Comparison of ENCODE assay signal across 18 cellular contexts in the genomic region with DNA sequence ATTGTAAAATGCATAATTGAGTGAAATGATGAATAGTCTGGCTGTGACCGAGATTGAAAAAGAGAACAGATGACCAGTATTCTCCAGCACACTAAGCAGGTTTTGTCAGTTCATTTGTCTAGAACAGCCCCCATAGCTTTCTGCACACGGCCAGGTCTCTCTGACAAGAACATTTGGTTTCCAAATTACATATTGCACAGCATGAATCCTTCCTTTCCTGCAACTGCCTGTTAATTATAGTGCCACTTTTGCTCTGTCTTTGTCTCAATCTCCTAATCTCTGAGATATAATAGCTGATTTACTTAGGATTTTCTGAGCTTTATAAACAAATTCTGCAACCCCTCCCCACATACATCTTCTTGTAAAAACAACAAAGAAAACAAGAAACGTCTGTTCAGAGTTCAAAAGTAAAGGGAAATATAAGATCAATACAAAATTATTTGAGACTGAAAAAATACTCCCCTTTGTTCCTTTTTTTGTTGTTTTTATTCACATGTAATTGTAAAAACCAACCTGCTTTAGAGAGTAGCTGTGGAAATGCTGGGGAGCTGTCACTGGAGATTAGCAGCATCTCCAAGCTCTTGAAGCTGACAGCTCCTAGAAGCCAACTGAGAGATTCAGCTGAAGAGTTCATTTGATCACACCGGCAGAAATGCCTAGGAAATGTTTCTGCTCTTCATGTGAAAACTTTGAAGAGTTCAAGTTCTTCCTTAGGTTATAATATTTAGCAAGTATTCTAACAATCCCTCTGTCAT.
"Had no signal": no experiment of that assay in that cellular context is flagged by ENCODE, and none has a peak within 500 bp of the region (broad histone marks: within the 10 kb centered on the region; RNA-seq: fewer than 3 reads in every experiment).

No MANE protein-coding gene starts in this region.

- H3K9me3 ChIP-seq: gastrocnemius medialis, thyroid gland had no signal

- H3K27me3 ChIP-seq: brain microvascular endothelial cell, gastrocnemius medialis, thyroid gland had no signal

- DNase-seq: activated CD4-positive, alpha-beta memory T cell treated with anti-CD3 and anti-CD28 coated beads for 36 hours; activated CD4-positive, alpha-beta T cell treated with anti-CD3 and anti-CD28 coated beads for 4 hours; activated naive CD4-positive, alpha-beta T cell; activated naive CD8-positive, alpha-beta T cell treated with anti-CD3 and anti-CD28 coated beads for 36 hours; activated T-cell treated with anti-CD3 and anti-CD28 coated beads for 4 hours; brain microvascular endothelial cell; central memory CD4-positive, alpha-beta T cell; cortex of kidney; gastrocnemius medialis; head of caudate nucleus; stimulated activated CD4-positive, alpha-beta T cell treated with anti-CD3 and anti-CD28 coated beads, Interleukin-1b, Interleukin-23, amount 100 ng/mL, for 48 hours; stimulated activated CD8-positive, alpha-beta memory T cell treated with anti-CD3 and anti-CD28 coated beads, Interleukin-4, amount 100 ng/mL, for 48 hours; stimulated activated naive CD4-positive, alpha-beta T cell treated with Interleukin-2 at 50 U/mL for 16 hours; thyroid gland had no signal

- H3K4me1 ChIP-seq: gastrocnemius medialis, thyroid gland had no signal

- H3K36me3 ChIP-seq: brain microvascular endothelial cell, gastrocnemius medialis, thyroid gland had no signal

- ATAC-seq: activated T-helper 17 cell treated with anti-CD3 and anti-CD28 coated beads, Interleukin-2, amount 50 U/mL, for 72 hours; gastrocnemius medialis; left lobe of liver; natural killer cell treated with Interleukin-12 subunit alpha and Interleukin-12 subunit beta and Interleukin-15 and Interleukin-18, amount 100 ng/mL, for 72 hours had no signal

- H3K4me3 ChIP-seq: gastrocnemius medialis, lung, thyroid gland had no signal

- H3K27ac ChIP-seq: brain microvascular endothelial cell, gastrocnemius medialis, thyroid gland had no signal
